ENCODE assay signal across 13 cellular contexts in the genomic region with DNA sequence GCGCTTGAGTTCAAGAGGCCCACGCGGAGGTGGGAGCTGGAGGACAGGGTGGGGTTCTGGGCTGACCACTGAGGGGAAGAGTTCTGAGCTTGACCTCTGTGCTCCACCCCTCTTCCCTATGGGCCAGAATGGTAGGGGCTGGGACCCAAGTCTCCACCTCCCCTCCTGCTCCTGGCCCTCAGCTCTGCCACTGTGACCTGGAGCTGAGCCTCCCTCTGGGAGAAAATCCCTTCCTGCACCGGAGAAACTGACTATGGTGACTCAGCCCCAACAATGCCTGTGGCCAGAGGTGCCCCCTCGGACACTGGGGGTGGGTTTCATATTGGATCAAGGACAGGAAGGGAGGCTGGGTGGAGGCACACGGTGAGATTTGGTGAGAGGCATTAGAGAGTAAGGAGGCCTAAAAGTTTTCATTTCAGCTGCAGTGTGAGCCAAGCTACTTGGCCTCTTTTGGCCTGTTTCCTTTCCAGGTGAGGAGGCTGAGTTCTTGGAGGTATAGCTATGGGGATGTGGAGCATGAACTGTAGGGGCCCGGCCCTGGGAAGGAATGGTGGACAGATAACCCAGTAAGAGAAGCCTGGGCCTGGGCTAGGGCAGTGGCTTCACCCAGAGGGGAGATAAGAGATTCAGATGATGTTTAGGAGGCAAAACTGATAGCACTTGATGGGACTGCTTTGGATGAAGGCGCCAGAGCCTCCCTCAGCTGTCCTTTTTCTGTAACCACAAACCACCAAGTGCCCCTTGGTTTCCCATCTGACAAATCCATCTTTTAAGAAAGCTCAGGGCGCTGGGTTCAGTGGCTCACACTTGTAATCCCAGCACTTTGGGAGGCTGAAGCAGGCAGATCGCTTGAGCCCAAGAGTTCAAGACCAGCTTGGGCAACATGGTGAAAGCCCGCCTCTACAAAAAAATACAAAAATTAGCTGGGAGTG. TPM values are rescaled to one million over a fixed set of nuclear protein-coding genes. Genes with fewer than 3 reads are reported as not detected.
A peak's percentile ranks its signal among the peaks of the same experiment; 100 is the strongest.
DNase-seq lines count a peak whose midpoint lies in the region; ATAC-seq and TF ChIP-seq lines count a peak whose summit lies in the region.
"Had no signal": no experiment of that assay in that cellular context is flagged by ENCODE, and none has a peak within 500 bp of the region (broad histone marks: within the 10 kb centered on the region; RNA-seq: fewer than 3 reads in every experiment).

No MANE protein-coding gene starts in this region.

- H3K4me3 Mint-ChIP-seq in activated CD4-positive, alpha-beta T cell treated with anti-CD3 and anti-CD28 coated beads for 36 hours: no peak overlapping the region
- no peak overlapping the region for H3K4me3 Mint-ChIP-seq in activated CD4-positive, alpha-beta memory T cell treated with anti-CD3 and anti-CD28 coated beads, Interleukin-2, amount 10 ng/mL, durations not matched to agents 7 days and 5 days

- in situ Hi-C loops in gastrocnemius medialis (cut with MboI; ENCODE audit: low sequenced_read_pairs in 4 of 4): loop anchor here in 3 of 4 donors (10.0 kb wide), 1 partner anchor 255 kb away; no protein-coding TSS in a partner anchor

- CTCF ChIA-PET in activated CD4-positive, alpha-beta T cell treated with anti-CD3 and anti-CD28 coated beads for 36 hours (lab: Charles Lee): interaction anchor here (0.5 to 4.9 kb wide), 9 partner anchors 9 to 346 kb away, joined by 3 to 22 read pairs (median 4); no protein-coding TSS in a partner anchor
- CTCF ChIA-PET in activated CD4-positive, alpha-beta memory T cell treated with anti-CD3 and anti-CD28 coated beads, Interleukin-2, amount 10 ng/mL, durations not matched to agents 7 days and 5 days (lab: Charles Lee): interaction anchor here (1.3 to 5.5 kb wide), 4 partner anchors 11 to 205 kb away, joined by 4 to 32 read pairs (median 4); no protein-coding TSS in a partner anchor

- no peak for ATAC-seq in activated CD4-positive, alpha-beta T cell treated with anti-CD3 and anti-CD28 coated beads for 36 hours
- ATAC-seq in gastrocnemius medialis (no peak), HG03280 (IDR thresholded peaks at IDR 0.05; ENCODE audit: unreplicated experiment) (no peak), HG02678 (IDR thresholded peaks at IDR 0.05; ENCODE audit: unreplicated experiment) (no peak)

- POLR2A ChIA-PET in activated CD4-positive, alpha-beta T cell treated with anti-CD3 and anti-CD28 coated beads for 36 hours (lab: Charles Lee): no interaction called here
- POLR2A ChIA-PET in activated CD4-positive, alpha-beta memory T cell treated with anti-CD3 and anti-CD28 coated beads, Interleukin-2, amount 10 ng/mL, durations not matched to agents 7 days and 5 days (lab: Charles Lee): interaction anchor here (0.7 to 1.3 kb wide), 5 partner anchors 12 to 48 kb away, joined by 3 to 4 read pairs (median 3); no protein-coding TSS in a partner anchor

- peaks cover 22 to 31% of the 10 kb centered on the region in 2 donors for H3K4me1 ChIP-seq in gastrocnemius medialis

- peaks cover 0 to 12% of the 10 kb centered on the region in 2 donors for H3K36me3 ChIP-seq in gastrocnemius medialis

- H3K9me3 Mint-ChIP-seq in activated CD4-positive, alpha-beta T cell treated with anti-CD3 and anti-CD28 coated beads for 36 hours (ENCODE audit: low read depth): no peaks in the 10 kb centered on the region
- H3K9me3 Mint-ChIP-seq in activated CD4-positive, alpha-beta memory T cell treated with anti-CD3 and anti-CD28 coated beads, Interleukin-2, amount 10 ng/mL, durations not matched to agents 7 days and 5 days: no peaks in the 10 kb centered on the region

- no peak overlapping the region for H3K4me3 ChIP-seq in gastrocnemius medialis

- no peaks in the 10 kb centered on the region for H3K27me3 ChIP-seq in gastrocnemius medialis

- peaks cover 8% of the 10 kb centered on the region for H3K36me3 Mint-ChIP-seq in activated CD4-positive, alpha-beta T cell treated with anti-CD3 and anti-CD28 coated beads for 36 hours (ENCODE audit: low read depth)
- H3K36me3 Mint-ChIP-seq in activated CD4-positive, alpha-beta memory T cell treated with anti-CD3 and anti-CD28 coated beads, Interleukin-2, amount 10 ng/mL, durations not matched to agents 7 days and 5 days (ENCODE audit: low read depth): peaks cover 22% of the 10 kb centered on the region

- DNase-seq in activated CD4-positive, alpha-beta T cell treated with anti-CD3 and anti-CD28 coated beads for 36 hours: no peak
- no peak for DNase-seq in activated CD4-positive, alpha-beta T cell treated with anti-CD3 and anti-CD28 coated beads, Interleukin-2, amount 50 U/mL, for 4 hours
- no peak for DNase-seq in activated CD4-positive, alpha-beta memory T cell treated with anti-CD3 and anti-CD28 coated beads, Interleukin-2, amount 10 ng/mL, durations not matched to agents 7 days and 5 days
- DNase-seq in cardiac septum (ENCODE audit: low spot score) (peak; percentile 44), gastrocnemius medialis (no peak), C1 segment of cervical spinal cord (lab: John Stamatoyannopoulos, UW) (no peak)
- DNase-seq: DND-41; islet precursor cell; NCI-H1436; occipital lobe; stimulated activated naive CD4-positive, alpha-beta T cell treated with Interleukin-2 at 50 U/mL for 16 hours had no signal

- H3K27ac Mint-ChIP-seq in activated CD4-positive, alpha-beta T cell treated with anti-CD3 and anti-CD28 coated beads for 36 hours: peak overlapping the region; percentile 38
- H3K27ac Mint-ChIP-seq in activated CD4-positive, alpha-beta memory T cell treated with anti-CD3 and anti-CD28 coated beads, Interleukin-2, amount 10 ng/mL, durations not matched to agents 7 days and 5 days: peak overlapping the region; percentile 25

- intact Hi-C loops in activated CD4-positive, alpha-beta T cell treated with anti-CD3 and anti-CD28 coated beads for 36 hours (cut with DNase I, micrococcal nuclease): loop anchor here (5.0 to 10.0 kb wide), 2 partner anchors 213 to 265 kb away; no protein-coding TSS in a partner anchor
- intact Hi-C loops in cardiac septum (cut with DNase I) (loop anchor here (10.0 kb wide), 2 partner anchors 195 to 225 kb away; partner anchors contain the start of gene FAM168A), gastrocnemius medialis (cut with DNase I; ENCODE audit: low total_unique reads) (loop anchor here (5.0 kb wide), 1 partner anchor 263 kb away; no protein-coding TSS in a partner anchor)

- peak overlapping the region; percentile 4 to 63 (median 26) for H3K27ac ChIP-seq in gastrocnemius medialis

- no peak for TF ChIP-seq POLR2A in gastrocnemius medialis (IDR thresholded peaks at IDR 0.05)

- no peak for TF ChIP-seq CTCF in gastrocnemius medialis (IDR thresholded peaks at IDR 0.05 in 4 of 5, conservative IDR thresholded peaks at IDR 0.05 in 1 of 5)

- H3K9me3 ChIP-seq in gastrocnemius medialis: no peaks in the 10 kb centered on the region

- H3K4me1 Mint-ChIP-seq in activated CD4-positive, alpha-beta T cell treated with anti-CD3 and anti-CD28 coated beads for 36 hours: peaks cover 3% of the 10 kb centered on the region
- H3K4me1 Mint-ChIP-seq in activated CD4-positive, alpha-beta memory T cell treated with anti-CD3 and anti-CD28 coated beads, Interleukin-2, amount 10 ng/mL, durations not matched to agents 7 days and 5 days: no peaks in the 10 kb centered on the region

- H3K27me3 Mint-ChIP-seq in activated CD4-positive, alpha-beta T cell treated with anti-CD3 and anti-CD28 coated beads for 36 hours: no peaks in the 10 kb centered on the region
- H3K27me3 Mint-ChIP-seq in activated CD4-positive, alpha-beta memory T cell treated with anti-CD3 and anti-CD28 coated beads, Interleukin-2, amount 10 ng/mL, durations not matched to agents 7 days and 5 days: no peaks in the 10 kb centered on the region

RNA-seq across cellular contexts. Expression of gene RELT, which starts 23.2 kb away (rescaled TPM):
- 10 to 100 TPM; 18.5 to 21.3 TPM for total RNA-seq in activated CD4-positive, alpha-beta T cell treated with anti-CD3 and anti-CD28 coated beads for 36 hours
- total RNA-seq in activated CD4-positive, alpha-beta memory T cell treated with anti-CD3 and anti-CD28 coated beads, Interleukin-2, amount 10 ng/mL, durations not matched to agents 7 days and 5 days: 10 to 100 TPM; 26.0 to 27.3 TPM
- total RNA-seq in cardiac septum (3.8 TPM), gastrocnemius medialis (10 to 100 TPM; 18.5 to 63.5 (median 36.7) TPM)
